ENCODE assay signal across 24 cellular contexts in genomic region chrX:39888730-39889129, GRCh38.
"Had no signal": no experiment of that assay in that cellular context is flagged by ENCODE, and none has a peak within 500 bp of the region (broad histone marks: within the 10 kb centered on the region; RNA-seq: fewer than 3 reads in every experiment).

No MANE protein-coding gene starts in this region.

- H3K27ac Mint-ChIP-seq: activated naive CD8-positive, alpha-beta T cell; brain; natural killer cell; stimulated activated memory B cell treated with anti-CD40 and anti-IgM and Interleukin-4, amounts not matched to agents 10 μg/mL and 1 μg/mL and 100 μg/mL, for 72 hours; T-helper 17 cell; WTC11 had no signal

- DNase-seq: activated CD4-positive, alpha-beta T cell treated with anti-CD3 and anti-CD28 coated beads for 1 hour; activated CD4-positive, alpha-beta T cell treated with anti-CD3 and anti-CD28 coated beads, Interleukin-2, amount 50 U/mL, for 48 hours; activated CD8-positive, alpha-beta memory T cell treated with anti-CD3 and anti-CD28 coated beads, Interleukin-2, amount 50 U/mL, for 48 hours; activated T-cell treated with anti-CD3 and anti-CD28 coated beads, Interleukin-2, amount 50 U/mL, for 48 hours; cerebellar nuclear complex; colonic mucosa; effector CD8-positive, alpha-beta T cell; esophagus squamous epithelium; foreskin melanocyte; heart right ventricle; left lung; lower lobe of right lung; mesenchymal stem cell; natural killer cell; stimulated activated CD4-positive, alpha-beta T cell treated with anti-CD3 and anti-CD28 coated beads, Interleukin-1b, Interleukin-23, amount 100 ng/mL, for 48 hours; stimulated activated CD4-positive, alpha-beta T cell treated with anti-CD3 and anti-CD28 coated beads, Interleukin-4, amount 100 ng/mL, for 4 hours; stimulated activated CD8-positive, alpha-beta memory T cell treated with anti-CD3 and anti-CD28 coated beads, Interleukin-4, amount 100 ng/mL, for 48 hours; T-helper 17 cell; T1000; tibial artery had no signal

- H3K36me3 Mint-ChIP-seq: activated naive CD8-positive, alpha-beta T cell; brain; natural killer cell; stimulated activated memory B cell treated with anti-CD40 and anti-IgM and Interleukin-4, amounts not matched to agents 10 μg/mL and 1 μg/mL and 100 μg/mL, for 72 hours; WTC11 had no signal

- ATAC-seq: left lung; lower lobe of right lung; natural killer cell; stimulated activated memory B cell treated with anti-CD40 and anti-IgM and Interleukin-4, amounts not matched to agents 10 μg/mL and 1 μg/mL and 100 μg/mL, for 72 hours; T-helper 17 cell; WTC11 had no signal

- H3K4me3 Mint-ChIP-seq: activated naive CD8-positive, alpha-beta T cell; brain; natural killer cell; stimulated activated memory B cell treated with anti-CD40 and anti-IgM and Interleukin-4, amounts not matched to agents 10 μg/mL and 1 μg/mL and 100 μg/mL, for 72 hours; T-helper 17 cell; WTC11 had no signal

- H3K27me3 Mint-ChIP-seq: activated naive CD8-positive, alpha-beta T cell; stimulated activated memory B cell treated with anti-CD40 and anti-IgM and Interleukin-4, amounts not matched to agents 10 μg/mL and 1 μg/mL and 100 μg/mL, for 72 hours; T-helper 17 cell had no signal
